ENCODE assay signal across 8 cellular contexts in genomic region chr3:5122741-5123706, GRCh38. TPM values are rescaled to one million over a fixed set of nuclear protein-coding genes. Genes with fewer than 3 reads are reported as not detected.
DNase-seq lines count a peak whose midpoint lies in the region; ATAC-seq, FAIRE-seq and TF ChIP-seq lines count a peak whose summit lies in the region.

No MANE protein-coding gene starts in this region.

- ATAC-seq in GM18907 (IDR thresholded peaks at IDR 0.05; ENCODE audit: unreplicated experiment) (peak; percentile 8), HG03378 (IDR thresholded peaks at IDR 0.05; ENCODE audit: unreplicated experiment) (peak; percentile 10), T-cell (replicated peaks in 1 of 4) (peak in 3 of 4 experiments; percentile 3 to 23 (median 4))

- FAIRE-seq in bronchial epithelial cell (lab: Jason Lieb, UNC): peak; percentile 81

- no peaks in the 10 kb centered on the region for H3K27me3 ChIP-seq in bronchial epithelial cell (ENCODE audit: control insufficient read depth, insufficient read depth, low read length)

- DNase-seq in AG10803 (ENCODE audit: low read depth) (peak; percentile 76), T-cell (peak in 23 of 34 experiments; percentile 1 to 33 (median 7)), bronchial epithelial cell (ENCODE audit: low read depth) (peak; percentile 99), iPS-NIHi7 (ENCODE audit: extremely low spot score) (peak; percentile 53), SKM-1 treated with dmso at 0.1 percent for 144 hours (lab: John Stamatoyannopoulos, UW; ENCODE audit: unreplicated experiment) (no peak)

- peaks cover 3% of the 10 kb centered on the region for H3K36me3 Mint-ChIP-seq in T-cell

- no peaks in the 10 kb centered on the region for H3K27me3 Mint-ChIP-seq in T-cell

- no peaks in the 10 kb centered on the region for H3K36me3 ChIP-seq in bronchial epithelial cell (ENCODE audit: control insufficient read depth, insufficient read depth, low read length)

- H3K27ac Mint-ChIP-seq in T-cell: peak overlapping the region; percentile 85 to 90

- POLR2A ChIA-PET in T-cell (lab: Charles Lee): interaction anchor here (0.7 to 1.6 kb wide), 8 partner anchors 10 to 630 kb away, joined by 3 to 5 read pairs (median 3); partner anchors contain the start of gene ITPR1 (in 1 of the 2)

- H3K27ac ChIP-seq in skin epidermis: peak overlapping the region; percentile 71 to 99 (median 96)

- TF ChIP-seq CTCF in AG10803 (conservative IDR thresholded peaks at IDR 0.05; ENCODE audit: low read length) (0 out of 2 replicates have a peak, but pooled peaks have one; percentile 4), bronchial epithelial cell (IDR thresholded peaks at IDR 0.05; ENCODE audit: insufficient read depth, low read length, severe bottlenecking) (peak; percentile 6)

- H3K4me3 ChIP-seq in AG10803 (ENCODE audit: low read length) (peak overlapping the region; percentile 96), bronchial epithelial cell (ENCODE audit: low read depth, low read length) (peak overlapping the region; percentile 94), skin epidermis (peak overlapping the region; percentile 73 to 100 (median 94))

- H3K9me3 Mint-ChIP-seq in T-cell: no peaks in the 10 kb centered on the region

- H3K4me1 Mint-ChIP-seq in T-cell: peaks cover 46 to 50% (median 49%) of the 10 kb centered on the region in 3 donors

- CTCF ChIA-PET in T-cell (lab: Charles Lee): interaction anchor here (0.5 to 2.1 kb wide), 14 partner anchors 8 to 411 kb away, joined by 3 to 8 read pairs (median 3); no protein-coding TSS in a partner anchor

- H3K4me3 Mint-ChIP-seq in T-cell: peak overlapping the region; percentile 79 to 92 (median 88)

RNA-seq across cellular contexts. Expression of gene ARL8B, which starts 0.9 kb away (rescaled TPM):
- 10 to 100 TPM; 40.6 to 52.6 (median 48.3) TPM for total RNA-seq in T-cell
- total RNA-seq in bronchial epithelial cell: 145 and 146 TPM in 2 replicates
